ENCODE assay signal across 23 cellular contexts in genomic region chr2:238382381-238382781, GRCh38. TPM values are rescaled to one million over a fixed set of nuclear protein-coding genes. Genes with fewer than 3 reads are reported as not detected.
DNase-seq lines count a peak whose midpoint lies in the region; ATAC-seq and TF ChIP-seq lines count a peak whose summit lies in the region.
"Had no signal": no experiment of that assay in that cellular context is flagged by ENCODE, and none has a peak within 500 bp of the region (broad histone marks: within the 10 kb centered on the region; RNA-seq: fewer than 3 reads in every experiment).

No MANE protein-coding gene starts in this region.

- no peak overlapping the region for H3K4me3 Mint-ChIP-seq in CD8-positive, alpha-beta T cell
- H3K4me3 Mint-ChIP-seq in activated T-helper 2 cell treated with anti-CD3 and anti-CD28 coated beads, Interferon-gamma antibody, Interleukin-2, Interleukin-4, amounts not matched to agents 10 μg/mL and 5 μg/mL and 100 μg/mL, durations not matched to agents 14 hours and 24 hours and 36 hours (ENCODE audit: low read depth) = no peak overlapping the region

- no peak overlapping the region for H3K27ac Mint-ChIP-seq in CD8-positive, alpha-beta T cell
- H3K27ac Mint-ChIP-seq in activated T-helper 2 cell treated with anti-CD3 and anti-CD28 coated beads, Interferon-gamma antibody, Interleukin-2, Interleukin-4, amounts not matched to agents 10 μg/mL and 5 μg/mL and 100 μg/mL, durations not matched to agents 14 hours and 24 hours and 36 hours = no peak overlapping the region
- H3K27ac Mint-ChIP-seq: T-helper 17 cell had no signal

- TF ChIP-seq CTCF in AG09309 (IDR thresholded peaks at IDR 0.05; ENCODE audit: control insufficient read depth, insufficient read depth, low read depth, low read length, missing control alignments) = no peak
- no peak for TF ChIP-seq CTCF in HL-60 (IDR thresholded peaks at IDR 0.05; ENCODE audit: insufficient read depth, low read length)
- no peak for TF ChIP-seq CTCF in left lung (IDR thresholded peaks at IDR 0.05)
- TF ChIP-seq CTCF in CD8-positive, alpha-beta T cell (IDR thresholded peaks at IDR 0.05) = no peak

- H3K4me1 Mint-ChIP-seq in CD8-positive, alpha-beta T cell (ENCODE audit: low read depth) = peaks cover 30% of the 10 kb centered on the region
- peaks cover 28% of the 10 kb centered on the region for H3K4me1 Mint-ChIP-seq in activated T-helper 2 cell treated with anti-CD3 and anti-CD28 coated beads, Interferon-gamma antibody, Interleukin-2, Interleukin-4, amounts not matched to agents 10 μg/mL and 5 μg/mL and 100 μg/mL, durations not matched to agents 14 hours and 24 hours and 36 hours (ENCODE audit: low read depth)

- no peaks in the 10 kb centered on the region for H3K9me3 Mint-ChIP-seq in CD8-positive, alpha-beta T cell
- no peaks in the 10 kb centered on the region for H3K9me3 Mint-ChIP-seq in activated T-helper 2 cell treated with anti-CD3 and anti-CD28 coated beads, Interferon-gamma antibody, Interleukin-2, Interleukin-4, amounts not matched to agents 10 μg/mL and 5 μg/mL and 100 μg/mL, durations not matched to agents 14 hours and 24 hours and 36 hours

- POLR2A ChIA-PET in CD8-positive, alpha-beta T cell (lab: Charles Lee) = no interaction called here

- H3K27me3 ChIP-seq in HL-60 (ENCODE audit: insufficient read depth, poor library complexity, severe bottlenecking) (no peaks in the 10 kb centered on the region), left lung (no peaks in the 10 kb centered on the region)
- H3K27me3 ChIP-seq in CD8-positive, alpha-beta T cell (ENCODE audit: insufficient read depth, low read length) = no peaks in the 10 kb centered on the region
- H3K27me3 ChIP-seq: adrenal gland, BLaER1, esophagus muscularis mucosa had no signal

- intact Hi-C loops in left lung (cut with DNase I) = no loop called here
- intact Hi-C loops in CD8-positive, alpha-beta T cell (cut with DNase I, micrococcal nuclease) = no loop called here
- intact Hi-C loops in activated T-helper 2 cell treated with anti-CD3 and anti-CD28 coated beads, Interferon-gamma antibody, Interleukin-2, Interleukin-4, amounts not matched to agents 10 μg/mL and 5 μg/mL and 100 μg/mL, durations not matched to agents 14 hours and 24 hours and 36 hours (cut with micrococcal nuclease) = no loop called here

- peak overlapping the region; percentile 68 for H3K27ac ChIP-seq in HL-60 (replicated peaks)
- H3K27ac ChIP-seq in left lung = peak overlapping the region in 1 of 2 donors; percentile 82
- H3K27ac ChIP-seq in CD8-positive, alpha-beta T cell (ENCODE audit: low read depth, low read length) = no peak overlapping the region
- H3K27ac ChIP-seq: A549, BLaER1, coronary artery, esophagus muscularis mucosa had no signal

- CTCF ChIA-PET in CD8-positive, alpha-beta T cell (lab: Charles Lee) = interaction anchor here (1.4 kb wide), 1 partner anchor 11 kb away, joined by 5 read pairs; no protein-coding TSS in a partner anchor

- peak; percentile 54 for ATAC-seq in left lung
- no peak for ATAC-seq in GM21515 (IDR thresholded peaks at IDR 0.05; ENCODE audit: unreplicated experiment)
- no peak for ATAC-seq in CD8-positive, alpha-beta T cell
- ATAC-seq: A549, T-helper 17 cell had no signal

- H3K4me3 ChIP-seq in AG09309 (ENCODE audit: control insufficient read depth, low read depth, low read length) = no peak overlapping the region
- H3K4me3 ChIP-seq in HL-60 (replicated peaks; ENCODE audit: insufficient read depth, low read length) = no peak overlapping the region
- H3K4me3 ChIP-seq in left lung = no peak overlapping the region
- no peak overlapping the region for H3K4me3 ChIP-seq in CD8-positive, alpha-beta T cell (ENCODE audit: low read depth, low read length)
- H3K4me3 ChIP-seq: A549, adrenal gland, BLaER1, coronary artery, esophagus muscularis mucosa, HAP-1 had no signal

- DNase-seq in AG09309 (ENCODE audit: low read depth) = peak; percentile 68
- peak; percentile 53 to 88 for DNase-seq in HL-60 (ENCODE audit: low read depth in 1 of 2, low spot score in 1 of 2)
- DNase-seq in SKM-1 treated with dmso at 0.1 percent for 144 hours (lab: John Stamatoyannopoulos, UW; ENCODE audit: unreplicated experiment) = peak; percentile 76
- peak in 1 of 2 donors; percentile 42 for DNase-seq in left lung
- no peak for DNase-seq in CD8-positive, alpha-beta T cell
- no peak for DNase-seq in activated T-helper 2 cell treated with anti-CD3 and anti-CD28 coated beads, Interferon-gamma antibody, Interleukin-2, Interleukin-4, amounts not matched to agents 10 μg/mL and 5 μg/mL and 100 μg/mL, durations not matched to agents 14 hours and 24 hours and 36 hours (ENCODE audit: low spot score)
- no peak for DNase-seq in OCI-M2 (lab: John Stamatoyannopoulos, UW; ENCODE audit: unreplicated experiment)
- DNase-seq: activated CD4-positive, alpha-beta T cell treated with anti-CD3 and anti-CD28 coated beads for 4 hours; activated CD8-positive, alpha-beta memory T cell treated with anti-CD3 and anti-CD28 coated beads for 24 hours; activated T-cell treated with anti-CD3 and anti-CD28 coated beads, Interleukin-2, amount 50 U/mL, for 1 hour; Calu3; EL; islet precursor cell; NCI-H1436; NCI-H510A treated with DMSO at 0.1 percent for 48 hours; T-helper 17 cell had no signal

- peaks cover 0 to 79% of the 10 kb centered on the region in 2 donors for H3K4me1 ChIP-seq in left lung
- peaks cover 22% of the 10 kb centered on the region for H3K4me1 ChIP-seq in CD8-positive, alpha-beta T cell (ENCODE audit: insufficient read depth, low read length)
- H3K4me1 ChIP-seq: A549, HAP-1 had no signal

- no peaks in the 10 kb centered on the region for H3K9me3 ChIP-seq in left lung
- H3K9me3 ChIP-seq in CD8-positive, alpha-beta T cell (ENCODE audit: low read length) = no peaks in the 10 kb centered on the region
- H3K9me3 ChIP-seq: A549, adrenal gland, esophagus muscularis mucosa, HAP-1 had no signal

- H3K36me3 ChIP-seq in left lung = peaks cover 0 to 8% of the 10 kb centered on the region in 2 donors
- H3K36me3 ChIP-seq in CD8-positive, alpha-beta T cell (ENCODE audit: insufficient read depth, low read length) = no peaks in the 10 kb centered on the region
- H3K36me3 ChIP-seq: adrenal gland, HAP-1 had no signal

- H3K27me3 Mint-ChIP-seq in CD8-positive, alpha-beta T cell (ENCODE audit: low read depth) = no peaks in the 10 kb centered on the region
- H3K27me3 Mint-ChIP-seq in activated T-helper 2 cell treated with anti-CD3 and anti-CD28 coated beads, Interferon-gamma antibody, Interleukin-2, Interleukin-4, amounts not matched to agents 10 μg/mL and 5 μg/mL and 100 μg/mL, durations not matched to agents 14 hours and 24 hours and 36 hours (ENCODE audit: low read depth) = no peaks in the 10 kb centered on the region
- H3K27me3 Mint-ChIP-seq: T-helper 17 cell had no signal

- peaks cover 16% of the 10 kb centered on the region for H3K36me3 Mint-ChIP-seq in CD8-positive, alpha-beta T cell
- H3K36me3 Mint-ChIP-seq in activated T-helper 2 cell treated with anti-CD3 and anti-CD28 coated beads, Interferon-gamma antibody, Interleukin-2, Interleukin-4, amounts not matched to agents 10 μg/mL and 5 μg/mL and 100 μg/mL, durations not matched to agents 14 hours and 24 hours and 36 hours (ENCODE audit: low read depth) = peaks cover 4% of the 10 kb centered on the region

RNA-seq across cellular contexts. Expression of gene ASB1, which starts 44.3 kb away (rescaled TPM):
- 10 to 100 TPM; 16.6 to 27.0 TPM for total RNA-seq in left lung
- total RNA-seq in CD8-positive, alpha-beta T cell = 10 to 100 TPM; 16.3 to 25.3 TPM
- 36.3 and 37.4 TPM in 2 replicates for total RNA-seq in activated T-helper 2 cell treated with anti-CD3 and anti-CD28 coated beads, Interferon-gamma antibody, Interleukin-2, Interleukin-4, amounts not matched to agents 10 μg/mL and 5 μg/mL and 100 μg/mL, durations not matched to agents 14 hours and 24 hours and 36 hours

Comparison
In these comparisons a context has a peak if more than half of its experiments do, and no peak if none do; other contexts are left out.
1. DNase-seq: peak in AG09309 (single experiment), HL-60 (2 of 2) and SKM-1 treated with dmso at 0.1 percent for 144 hours (single experiment); none in CD8-positive, alpha-beta T cell (0 of 7), activated T-helper 2 cell treated with anti-CD3 and anti-CD28 coated beads, Interferon-gamma antibody, Interleukin-2, Interleukin-4, amounts not matched to agents 10 μg/mL and 5 μg/mL and 100 μg/mL, durations not matched to agents 14 hours and 24 hours and 36 hours (single experiment) and OCI-M2 (single experiment).